1 cellular context compared by ENCODE assay signal in the genomic region with DNA sequence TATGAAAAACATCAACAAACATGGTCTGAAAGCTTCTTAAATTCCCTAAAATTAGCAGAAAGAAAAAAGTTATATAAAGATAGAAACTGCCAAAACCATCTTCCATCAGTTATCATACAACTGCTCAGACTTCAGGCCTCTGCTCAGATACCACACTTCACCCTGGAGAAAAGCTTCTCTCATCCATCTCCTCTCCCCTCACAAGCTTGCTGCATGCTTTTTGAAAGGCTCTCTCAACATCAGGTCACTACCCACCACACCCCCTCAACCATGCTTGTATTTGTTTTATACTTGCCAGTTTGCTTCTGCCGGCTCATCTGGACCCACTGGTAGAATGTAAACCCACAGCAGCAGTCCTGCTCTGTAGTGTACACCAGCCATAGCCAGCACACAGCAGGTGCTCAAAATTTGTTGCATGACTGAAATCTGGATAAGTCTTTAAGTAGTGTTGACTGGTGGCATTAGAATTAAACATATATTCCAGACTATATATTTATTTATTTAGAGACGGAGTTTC.
TF ChIP-seq lines count a peak whose summit lies in the region.

No MANE protein-coding gene starts in this region.

TF ChIP-seq in IMR-90, 13 proteins besides CTCF, POLR2A, EP300 and RAD21:
- TF ChIP-seq MXI1 (IDR thresholded peaks at IDR 0.05; ENCODE audit: borderline replicate concordance, low read depth, low read length) (no peak), SMC3 (IDR thresholded peaks at IDR 0.05; ENCODE audit: low read depth, low read length) (no peak), CHD1 (IDR thresholded peaks at IDR 0.05; ENCODE audit: low read depth, low read length) (no peak), CEBPB (IDR thresholded peaks at IDR 0.05; ENCODE audit: low read depth, low read length) (no peak), RFX5 (IDR thresholded peaks at IDR 0.05; ENCODE audit: low read depth, low read length) (no peak), NFE2L2 (IDR thresholded peaks at IDR 0.05; ENCODE audit: low read depth, low read length) (no peak), MAFK (IDR thresholded peaks at IDR 0.05; ENCODE audit: low read depth, low read length) (no peak), MAZ (IDR thresholded peaks at IDR 0.05; ENCODE audit: borderline replicate concordance, low read depth, low read length) (no peak), RCOR1 (IDR thresholded peaks at IDR 0.05; ENCODE audit: insufficient replicate concordance, low read length) (no peak), BHLHE40 (IDR thresholded peaks at IDR 0.05; ENCODE audit: low read depth, low read length) (no peak)
- TF ChIP-seq, protein P1, sequence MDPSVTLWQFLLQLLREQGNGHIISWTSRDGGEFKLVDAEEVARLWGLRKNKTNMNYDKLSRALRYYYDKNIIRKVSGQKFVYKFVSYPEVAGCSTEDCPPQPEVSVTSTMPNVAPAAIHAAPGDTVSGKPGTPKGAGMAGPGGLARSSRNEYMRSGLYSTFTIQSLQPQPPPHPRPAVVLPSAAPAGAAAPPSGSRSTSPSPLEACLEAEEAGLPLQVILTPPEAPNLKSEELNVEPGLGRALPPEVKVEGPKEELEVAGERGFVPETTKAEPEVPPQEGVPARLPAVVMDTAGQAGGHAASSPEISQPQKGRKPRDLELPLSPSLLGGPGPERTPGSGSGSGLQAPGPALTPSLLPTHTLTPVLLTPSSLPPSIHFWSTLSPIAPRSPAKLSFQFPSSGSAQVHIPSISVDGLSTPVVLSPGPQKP (IDR thresholded peaks at IDR 0.05; ENCODE audit: borderline replicate concordance, low read depth, low read length) = no peak
- TF ChIP-seq, protein P2, sequence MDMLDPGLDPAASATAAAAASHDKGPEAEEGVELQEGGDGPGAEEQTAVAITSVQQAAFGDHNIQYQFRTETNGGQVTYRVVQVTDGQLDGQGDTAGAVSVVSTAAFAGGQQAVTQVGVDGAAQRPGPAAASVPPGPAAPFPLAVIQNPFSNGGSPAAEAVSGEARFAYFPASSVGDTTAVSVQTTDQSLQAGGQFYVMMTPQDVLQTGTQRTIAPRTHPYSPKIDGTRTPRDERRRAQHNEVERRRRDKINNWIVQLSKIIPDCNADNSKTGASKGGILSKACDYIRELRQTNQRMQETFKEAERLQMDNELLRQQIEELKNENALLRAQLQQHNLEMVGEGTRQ (IDR thresholded peaks at IDR 0.05; ENCODE audit: low read depth, low read length) = no peak
TF ChIP-seq in IMR-90: peak in this region for 0.
